In genomic region chr3:169764453-169765280, GRCh38 we compare ENCODE assay signal across 8 cellular contexts. TPM values are rescaled to one million over a fixed set of nuclear protein-coding genes. Genes with fewer than 3 reads are reported as not detected.
A peak's percentile ranks its signal among the peaks of the same experiment; 100 is the strongest.
DNase-seq lines count a peak whose midpoint lies in the region; ATAC-seq, FAIRE-seq and TF ChIP-seq lines count a peak whose summit lies in the region.

Gene TERC, minus strand, starts transcription at chr3:169765060.

- no peak for TF ChIP-seq CTCF in chondrocyte (IDR thresholded peaks at IDR 0.05)
- TF ChIP-seq CTCF in kidney (IDR thresholded peaks at IDR 0.05; ENCODE audit: borderline replicate concordance, extremely low read depth, insufficient read depth), result no peak

- H3K36me3 ChIP-seq in kidney (ENCODE audit: control insufficient read depth in 1 of 2, insufficient read depth in 2 of 2, low read length in 2 of 2), result no peaks in the 10 kb centered on the region

- FAIRE-seq in kidney (lab: Jason Lieb, UNC), result peak; percentile 38

- peaks cover 2% of the 10 kb centered on the region for H3K9me3 Mint-ChIP-seq in activated CD4-positive, alpha-beta T cell treated with anti-CD3 and anti-CD28 coated beads for 36 hours (ENCODE audit: low read depth)
- H3K9me3 Mint-ChIP-seq in chondrocyte (ENCODE audit: low read depth), result peaks cover 12% of the 10 kb centered on the region

- H3K4me3 Mint-ChIP-seq in activated CD4-positive, alpha-beta T cell treated with anti-CD3 and anti-CD28 coated beads for 36 hours, result peak within 1 kb of the TSS; percentile 91
- H3K4me3 Mint-ChIP-seq in chondrocyte (ENCODE audit: unreplicated experiment), result peak within 1 kb of the TSS; percentile 82

- no peaks in the 10 kb centered on the region for H3K9me3 ChIP-seq in kidney (ENCODE audit: control insufficient read depth in 1 of 2, low read length in 2 of 2)

- intact Hi-C loops in activated CD4-positive, alpha-beta T cell treated with anti-CD3 and anti-CD28 coated beads for 36 hours (cut with DNase I, micrococcal nuclease), result loop anchor here (1.0 to 10.0 kb wide), 15 partner anchors 9 to 1103 kb away; partner anchors contain the start of genes SEC62 (in 2 of the 2), GPR160 (in 1 of the 2), LRRC34 (in 1 of the 2) and LRRIQ4 (in 1 of the 2)
- intact Hi-C loops in kidney (cut with DNase I), result no loop called here

- no peaks in the 10 kb centered on the region for H3K4me1 ChIP-seq in kidney (ENCODE audit: control insufficient read depth in 1 of 2, insufficient read depth in 1 of 2, low read depth in 1 of 2, low read length in 2 of 2)

- CTCF ChIA-PET in activated CD4-positive, alpha-beta T cell treated with anti-CD3 and anti-CD28 coated beads for 36 hours (lab: Charles Lee), result interaction anchor here (0.5 to 2.4 kb wide), 3 partner anchors 8 to 406 kb away, joined by 3 to 15 read pairs (median 3); partner anchors contain the start of genes MYNN and SEC62

- H3K4me3 ChIP-seq in kidney (ENCODE audit: low read length in 2 of 2), result peak within 1 kb of the TSS; percentile 87

- H3K27ac Mint-ChIP-seq in activated CD4-positive, alpha-beta T cell treated with anti-CD3 and anti-CD28 coated beads for 36 hours, result peak within 1 kb of the TSS; percentile 98
- H3K27ac Mint-ChIP-seq in chondrocyte (ENCODE audit: unreplicated experiment), result peak within 1 kb of the TSS; percentile 93

- H3K4me1 Mint-ChIP-seq in activated CD4-positive, alpha-beta T cell treated with anti-CD3 and anti-CD28 coated beads for 36 hours, result peaks cover 23% of the 10 kb centered on the region
- H3K4me1 Mint-ChIP-seq in chondrocyte (ENCODE audit: low read depth), result peaks cover 17% of the 10 kb centered on the region

- POLR2A ChIA-PET in activated CD4-positive, alpha-beta T cell treated with anti-CD3 and anti-CD28 coated beads for 36 hours (lab: Charles Lee), result interaction anchor here (0.6 to 1.1 kb wide), 2 partner anchors 8 to 458 kb away, joined by 3 to 4 read pairs; partner anchors contain the start of gene PRKCI

- peak; percentile 92 for DNase-seq in AG08396 (ENCODE audit: low spot score)
- DNase-seq in NCI-H345 treated with DMSO at 0.1 percent for 48 hours (lab: John Stamatoyannopoulos, UW; ENCODE audit: unreplicated experiment), result peak; percentile 53
- peak; percentile 95 for DNase-seq in activated CD4-positive, alpha-beta T cell treated with anti-CD3 and anti-CD28 coated beads for 36 hours
- peak; percentile 94 for DNase-seq in chondrocyte (ENCODE audit: low spot score)
- DNase-seq in kidney, result peak; percentile 98
- DNase-seq in stimulated activated CD4-positive, alpha-beta T cell treated with anti-CD3 and anti-CD28 coated beads, Interleukin-15, amount 100 ng/mL, for 24 hours, result peak; percentile 94

- peak within 1 kb of the TSS; percentile 94 to 97 for H3K27ac ChIP-seq in kidney (ENCODE audit: low read depth in 2 of 2, low read length in 2 of 2)

- peak; percentile 86 for ATAC-seq in GM18907 (IDR thresholded peaks at IDR 0.05; ENCODE audit: unreplicated experiment)
- peak; percentile 65 for ATAC-seq in HG03139 (IDR thresholded peaks at IDR 0.05; ENCODE audit: unreplicated experiment)
- ATAC-seq in activated CD4-positive, alpha-beta T cell treated with anti-CD3 and anti-CD28 coated beads for 36 hours, result peak; percentile 84

- no peaks in the 10 kb centered on the region for H3K27me3 Mint-ChIP-seq in activated CD4-positive, alpha-beta T cell treated with anti-CD3 and anti-CD28 coated beads for 36 hours
- no peaks in the 10 kb centered on the region for H3K27me3 Mint-ChIP-seq in chondrocyte (ENCODE audit: low read depth)

- peaks cover 4% of the 10 kb centered on the region for H3K36me3 Mint-ChIP-seq in activated CD4-positive, alpha-beta T cell treated with anti-CD3 and anti-CD28 coated beads for 36 hours (ENCODE audit: low read depth)
- H3K36me3 Mint-ChIP-seq in chondrocyte (ENCODE audit: low read depth), result peaks cover 6% of the 10 kb centered on the region

- peak within 1 kb of the TSS; percentile 91 to 95 for H3K9ac ChIP-seq in kidney (ENCODE audit: low read length in 2 of 2)

RNA-seq across cellular contexts. Expression of gene TERC, which starts in this region (rescaled TPM):
- total RNA-seq in activated CD4-positive, alpha-beta T cell treated with anti-CD3 and anti-CD28 coated beads for 36 hours, result 10 to 100 TPM in 1 of 2 experiments, 1 to 10 TPM in 1; 2.6 to 11.1 TPM
- total RNA-seq in chondrocyte, result 0.99 to 1.4 TPM in 2 of 3 replicates, not detected in the other
- 2.1 TPM for total RNA-seq in kidney
- not detected for polyA plus RNA-seq in kidney (ENCODE audit: insufficient read depth, low read depth, low replicate concordance)

Comparison
In these comparisons a context has a peak if more than half of its experiments do, and no peak if none do; other contexts are left out.
1. Peak in every context shown above with its lines: DNase-seq, ATAC-seq, H3K4me3 ChIP-seq and H3K27ac ChIP-seq.